8 cellular contexts compared by ENCODE assay signal in the genomic region with DNA sequence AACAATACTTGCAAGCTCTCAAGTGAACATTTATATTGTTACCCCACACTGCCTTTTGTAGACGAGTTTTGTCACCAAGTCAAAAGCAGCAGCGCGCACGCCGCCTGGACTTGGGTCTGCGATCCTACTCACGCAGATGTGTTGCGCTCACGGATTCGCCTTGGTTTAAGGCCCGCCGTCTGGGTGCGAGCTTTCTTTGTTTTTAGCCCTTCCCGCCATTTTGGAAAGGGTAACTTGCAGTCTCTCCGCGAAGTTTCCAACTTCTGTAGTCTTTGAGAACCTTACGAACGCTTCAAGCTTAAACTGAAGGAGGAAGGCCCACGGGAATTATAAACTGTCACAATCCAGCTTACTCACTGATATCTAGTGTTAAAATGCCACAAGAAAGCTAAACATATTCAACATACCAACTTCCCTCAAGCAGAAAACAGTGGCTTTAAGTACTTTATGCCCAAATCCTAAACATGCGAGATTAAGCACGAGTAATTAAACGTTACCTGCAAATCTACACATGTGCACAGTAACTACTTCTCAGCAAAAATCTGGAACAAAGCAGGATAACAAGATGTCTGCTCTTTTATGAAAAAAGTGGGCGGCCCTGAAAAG.
DNase-seq lines count a peak whose midpoint lies in the region; ATAC-seq and TF ChIP-seq lines count a peak whose summit lies in the region.

No MANE protein-coding gene starts in this region.

- DNase-seq in GM12865 (ENCODE audit: low read depth) (peak; percentile 87), NCI-H2171 treated with DMSO at 0.1 percent for 48 hours (lab: John Stamatoyannopoulos, UW) (peak; percentile 73), epithelial cell of prostate (ENCODE audit: low read depth, low spot score) (no peak), myocyte (ENCODE audit: low read depth) (peak; percentile 32), transverse colon (peak; percentile 69), LoVo (ENCODE audit: low spot score) (no peak)
- DNase-seq in activated CD8-positive, alpha-beta memory T cell treated with anti-CD3 and anti-CD28 coated beads for 24 hours: peak; percentile 79

- peak overlapping the region; percentile 92 for H3K27ac ChIP-seq in epithelial cell of prostate
- peak overlapping the region; percentile 93 to 98 (median 95) for H3K27ac ChIP-seq in transverse colon

- H3K27me3 ChIP-seq in transverse colon: no peaks in the 10 kb centered on the region

- intact Hi-C loops in transverse colon (cut with DNase I; ENCODE audit: low total_unique reads): loop anchor here (5.0 kb wide), 1 partner anchor 47 kb away; no protein-coding TSS in a partner anchor

- no peak for TF ChIP-seq POLR2A in transverse colon (IDR thresholded peaks at IDR 0.05)

- 0% methylated on average over 1 to 23 of the region's 23 CpGs for WGBS in transverse colon (ENCODE audit: low coverage in 1 of 2), 2 donors

- H3K36me3 ChIP-seq in transverse colon: no peaks in the 10 kb centered on the region

- H3K4me1 ChIP-seq in transverse colon: peaks cover 0 to 30% (median 6%) of the 10 kb centered on the region in 4 donors

- H3K9me3 ChIP-seq in transverse colon: no peaks in the 10 kb centered on the region

- H3K4me3 ChIP-seq in GM12865 (ENCODE audit: low read depth, low read length) (peak overlapping the region; percentile 83), transverse colon (peak overlapping the region; percentile 19 to 70 (median 60))

- no peak for TF ChIP-seq CTCF in GM12865 (IDR thresholded peaks at IDR 0.05; ENCODE audit: insufficient read depth, low read depth, low read length, missing control alignments)
- TF ChIP-seq CTCF in transverse colon (IDR thresholded peaks at IDR 0.05): no peak

- in situ Hi-C loops in transverse colon (cut with MboI; ENCODE audit: low pct_ligation_motif_present in 1 of 4, low pct_unique_long_range_greater_than_20kb in 1 of 4, low sequenced_read_pairs in 3 of 4): loop anchor here in 1 of 4 donors (25.0 kb wide), 1 partner anchor 878 kb away; no protein-coding TSS in a partner anchor

- TF ChIP-seq EP300 in transverse colon (IDR thresholded peaks at IDR 0.05; ENCODE audit: low read depth): no peak

- no peak for ATAC-seq in HG02798 (IDR thresholded peaks at IDR 0.05; ENCODE audit: poor library complexity, unreplicated experiment)

Comparison
In these comparisons a context has a peak if more than half of its experiments do, and no peak if none do; other contexts are left out.
1. DNase-seq: peak in GM12865 (single experiment), NCI-H2171 treated with DMSO at 0.1 percent for 48 hours (single experiment), activated CD8-positive, alpha-beta memory T cell treated with anti-CD3 and anti-CD28 coated beads for 24 hours (single experiment), myocyte (single experiment) and transverse colon (single experiment); none in epithelial cell of prostate (single experiment) and LoVo (single experiment).